ENCODE assay signal across 8 cellular contexts in genomic region chr14:77458249-77458950, GRCh38. TPM values are rescaled to one million over a fixed set of nuclear protein-coding genes. Genes with fewer than 3 reads are reported as not detected.
A peak's percentile ranks its signal among the peaks of the same experiment; 100 is the strongest.
DNase-seq lines count a peak whose midpoint lies in the region; ATAC-seq and TF ChIP-seq lines count a peak whose summit lies in the region.

No MANE protein-coding gene starts in this region.

- peak overlapping the region; percentile 99 for H3K27ac ChIP-seq in temporal lobe (ENCODE audit: low read depth, low read length)

- peaks cover 37 to 39% (median 39%) of the 10 kb centered on the region in 3 donors for H3K4me1 Mint-ChIP-seq in naive B cell

- no peaks in the 10 kb centered on the region for H3K27me3 Mint-ChIP-seq in naive B cell

- no peaks in the 10 kb centered on the region for H3K9me3 Mint-ChIP-seq in naive B cell

- TF ChIP-seq CTCF in epithelial cell of proximal tubule (conservative IDR thresholded peaks at IDR 0.05; ENCODE audit: low read depth, low read length) = no peak

- peak; percentile 13 for ATAC-seq in HG02571 (IDR thresholded peaks at IDR 0.05; ENCODE audit: unreplicated experiment)
- peak; percentile 5 to 6 for ATAC-seq in naive B cell (ENCODE audit: low read depth in 2 of 2)

- DNase-seq in NCI-H146 (lab: John Stamatoyannopoulos, UW) (peak; percentile 38), NCI-H146 treated with DMSO at 0.1 percent for 48 hours (lab: John Stamatoyannopoulos, UW; ENCODE audit: unreplicated experiment) (no peak), NAMALWA (ENCODE audit: low spot score) (peak; percentile 83), epithelial cell of proximal tubule (ENCODE audit: low read depth) (no peak), naive B cell (peak; percentile 28)
- peak; percentile 77 for DNase-seq in activated CD8-positive, alpha-beta memory T cell treated with anti-CD3 and anti-CD28 coated beads for 24 hours

- peaks cover 8 to 24% of the 10 kb centered on the region in 2 donors for H3K36me3 Mint-ChIP-seq in naive B cell

- peak overlapping the region; percentile 99 to 100 (median 100) for H3K4me3 Mint-ChIP-seq in naive B cell

- H3K27ac Mint-ChIP-seq in naive B cell = peak overlapping the region; percentile 88 to 100 (median 99)

- peak overlapping the region; percentile 81 for H3K4me3 ChIP-seq in epithelial cell of proximal tubule (ENCODE audit: low read depth, low read length)

RNA-seq across cellular contexts. Expression of gene AHSA1, which starts 0.5 kb away (rescaled TPM):
- 122 and 211 TPM in 2 replicates for total RNA-seq in epithelial cell of proximal tubule
- polyA plus RNA-seq in naive B cell (ENCODE audit: low read depth in 6 of 6) = 100 to 1,000 TPM in 3 of 6 donors, 10 to 100 TPM in 3; 81.8 to 127 (median 104) TPM
- total RNA-seq in temporal lobe = 70.1 TPM

RNA-seq across cellular contexts. Expression of gene VIPAS39, which starts 1.0 kb away (rescaled TPM):
- total RNA-seq in epithelial cell of proximal tubule (13.2 and 17.8 TPM in 2 replicates), temporal lobe (22.6 TPM)
- 10 to 100 TPM in 2 of 6 donors, 1 to 10 TPM in 4; 8.6 to 13.9 (median 9.7) TPM for polyA plus RNA-seq in naive B cell (ENCODE audit: low read depth in 6 of 6)

RNA-seq across cellular contexts. Expression of gene NOXRED1, which starts 35.1 kb away (rescaled TPM):
- not detected in 2 replicates for total RNA-seq in epithelial cell of proximal tubule
- under 1 TPM in 1 of 6 donors, not detected in 5; 0.23 TPM for polyA plus RNA-seq in naive B cell (ENCODE audit: low read depth in 6 of 6)
- 0.25 TPM for total RNA-seq in temporal lobe

RNA-seq across cellular contexts. Expression of gene ISM2, which starts 40.2 kb away (rescaled TPM):
- 0.75 TPM in 1 of 2 replicates, not detected in the other for total RNA-seq in epithelial cell of proximal tubule
- under 1 TPM in 1 of 6 donors, not detected in 5; 0.57 TPM for polyA plus RNA-seq in naive B cell (ENCODE audit: low read depth in 6 of 6)
- 0.49 TPM for total RNA-seq in temporal lobe

Comparison
In these comparisons a context has a peak if more than half of its experiments do, and no peak if none do; other contexts are left out.
1. DNase-seq: peak in NCI-H146 (single experiment), NAMALWA (single experiment), activated CD8-positive, alpha-beta memory T cell treated with anti-CD3 and anti-CD28 coated beads for 24 hours (single experiment) and naive B cell (single experiment); none in NCI-H146 treated with DMSO at 0.1 percent for 48 hours (single experiment) and epithelial cell of proximal tubule (single experiment).